Comparison of ENCODE assay signal across 6 cellular contexts in genomic region chr1:43936470-43937151, GRCh38. TPM values are rescaled to one million over a fixed set of nuclear protein-coding genes. Genes with fewer than 3 reads are reported as not detected.
DNase-seq lines count a peak whose midpoint lies in the region; ATAC-seq lines count a peak whose summit lies in the region.

No MANE protein-coding gene starts in this region.

- DNase-seq in mesendoderm, result peak; percentile 88
- DNase-seq in effector CD8-positive, alpha-beta T cell (lab: John Stamatoyannopoulos, UW), result no peak

- H3K27me3 ChIP-seq in HUES64 (ENCODE audit: insufficient read depth, low read length), result peaks cover 25% of the 10 kb centered on the region
- H3K27me3 ChIP-seq in mesendoderm (ENCODE audit: insufficient read depth, low read length, poor library complexity), result no peaks in the 10 kb centered on the region

- H3K9me3 ChIP-seq in HUES64 (ENCODE audit: insufficient read depth, low read depth, low read length), result no peaks in the 10 kb centered on the region

- H3K56ac ChIP-seq in mesendoderm (ENCODE audit: low read length), result peak overlapping the region; percentile 91

- H3K27ac ChIP-seq in HUES64 (ENCODE audit: low read depth, low read length) (no peak overlapping the region), angular gyrus (ENCODE audit: low read depth, low read length) (peak overlapping the region; percentile 29), mesendoderm (ENCODE audit: low read depth, low read length) (peak overlapping the region; percentile 8)

- H2BK15ac ChIP-seq in mesendoderm (replicated peaks; ENCODE audit: low read depth), result no peak overlapping the region

- ATAC-seq in GM18873 (IDR thresholded peaks at IDR 0.05; ENCODE audit: low FRiP score, unreplicated experiment) (no peak), HG03095 (IDR thresholded peaks at IDR 0.05; ENCODE audit: unreplicated experiment) (no peak)

- no peaks in the 10 kb centered on the region for H3K79me1 ChIP-seq in mesendoderm (ENCODE audit: low read length)

- H2AK5ac ChIP-seq in mesendoderm (ENCODE audit: low read length), result no peak overlapping the region

- H4K8ac ChIP-seq in mesendoderm (ENCODE audit: low read depth, low read length), result no peak overlapping the region

- H3K4me3 ChIP-seq in HUES64 (ENCODE audit: low read length) (peak overlapping the region; percentile 64), mesendoderm (ENCODE audit: low read length) (peak overlapping the region; percentile 38)

- H3K4me1 ChIP-seq in HUES64 (ENCODE audit: insufficient read depth, low read length) (peaks cover 16% of the 10 kb centered on the region), mesendoderm (ENCODE audit: control insufficient read depth, low read depth, low read length) (peaks cover 8% of the 10 kb centered on the region)

- WGBS in HUES64, result 6% methylated on average over 49 of the region's 49 CpGs
- no CpG with 5 or more reads among the region's 49 CpGs for WGBS in mesendoderm (ENCODE audit: extremely low coverage, insufficient coverage, low lambda C conversion rate)

- H2BK120ac ChIP-seq in mesendoderm (ENCODE audit: low read depth, low read length), result no peak overlapping the region

- H3K79me2 ChIP-seq in mesendoderm (ENCODE audit: control insufficient read depth, insufficient read depth, low read length), result no peaks in the 10 kb centered on the region

- H3K4me2 ChIP-seq in mesendoderm (ENCODE audit: low read length), result peak overlapping the region; percentile 79

- no peak overlapping the region for H2BK5ac ChIP-seq in mesendoderm (ENCODE audit: low read length)

- H3K18ac ChIP-seq in mesendoderm (ENCODE audit: low read length), result peak overlapping the region; percentile 33

- peaks cover 5% of the 10 kb centered on the region; the same call in 1 of the 2 replicates for H3K36me3 ChIP-seq in HUES64 (ENCODE audit: insufficient read depth, low read length)
- no peaks in the 10 kb centered on the region for H3K36me3 ChIP-seq in mesendoderm (ENCODE audit: control insufficient read depth, insufficient read depth, low read length)

- H3K23ac ChIP-seq in mesendoderm (ENCODE audit: low read length), result peak overlapping the region; percentile 76

- H4K5ac ChIP-seq in mesendoderm (ENCODE audit: low read length), result no peak overlapping the region

- no peak overlapping the region for H3K4ac ChIP-seq in mesendoderm (ENCODE audit: low read depth, low read length)

- H3K9ac ChIP-seq in HUES64 (ENCODE audit: low read depth, low read length) (0 out of 2 replicates have a peak overlapping the region, but pooled peaks have one; percentile 52), mesendoderm (ENCODE audit: low read length) (peak overlapping the region; percentile 82)

RNA-seq across cellular contexts. Expression of gene ARTN, which starts 3.0 kb away (rescaled TPM):
- 5.1 TPM for polyA plus RNA-seq in HUES64 (2013, experiment 1 of 2)
- 6.8 TPM for polyA plus RNA-seq in HUES64 (2013, experiment 2 of 2)
- polyA plus RNA-seq in mesendoderm (2013, experiment 1 of 2), result 4.3 TPM
- polyA plus RNA-seq in mesendoderm (2013, experiment 2 of 2), result 4.4 TPM

RNA-seq across cellular contexts. Expression of gene IPO13, which starts 10.1 kb away (rescaled TPM):
- 16.5 TPM for polyA plus RNA-seq in HUES64 (2013, experiment 1 of 2)
- 12.1 TPM for polyA plus RNA-seq in HUES64 (2013, experiment 2 of 2)
- polyA plus RNA-seq in mesendoderm (2013, experiment 1 of 2), result 10.8 TPM
- 9.7 TPM for polyA plus RNA-seq in mesendoderm (2013, experiment 2 of 2)

RNA-seq across cellular contexts. Expression of gene DPH2, which starts 33.2 kb away (rescaled TPM):
- 46.3 TPM for polyA plus RNA-seq in HUES64 (2013, experiment 1 of 2)
- polyA plus RNA-seq in HUES64 (2013, experiment 2 of 2), result 36.1 TPM
- 39.9 TPM for polyA plus RNA-seq in mesendoderm (2013, experiment 1 of 2)
- polyA plus RNA-seq in mesendoderm (2013, experiment 2 of 2), result 39.4 TPM

RNA-seq across cellular contexts. Expression of gene ATP6V0B, which starts 38.1 kb away (rescaled TPM):
- 126 TPM for polyA plus RNA-seq in HUES64 (2013, experiment 1 of 2)
- polyA plus RNA-seq in HUES64 (2013, experiment 2 of 2), result 103 TPM
- 56.2 TPM for polyA plus RNA-seq in mesendoderm (2013, experiment 1 of 2)
- 55.4 TPM for polyA plus RNA-seq in mesendoderm (2013, experiment 2 of 2)

RNA-seq across cellular contexts. Expression of gene B4GALT2, which starts 42.4 kb away (rescaled TPM):
- polyA plus RNA-seq in HUES64 (2013, experiment 1 of 2), result 55.9 TPM
- polyA plus RNA-seq in HUES64 (2013, experiment 2 of 2), result 64.7 TPM
- 50.4 TPM for polyA plus RNA-seq in mesendoderm (2013, experiment 1 of 2)
- polyA plus RNA-seq in mesendoderm (2013, experiment 2 of 2), result 49.5 TPM
